ENCODE assay signal across 9 cellular contexts in genomic region chr6:138094260-138094659, GRCh38.
"Had no signal": no experiment of that assay in that cellular context is flagged by ENCODE, and none has a peak within 500 bp of the region (broad histone marks: within the 10 kb centered on the region; RNA-seq: fewer than 3 reads in every experiment).

No MANE protein-coding gene starts in this region.

- H3K27ac ChIP-seq: GM23248 had no signal

- DNase-seq: GM23248, GOT3, H7, H9, HCEC 1CT, HFFc6 had no signal

- H3K4me3 ChIP-seq: GM23248, GM23338, HAP-1 had no signal

- H3K4me1 ChIP-seq: HAP-1 had no signal

- ATAC-seq: GM23338, HCT116 had no signal

- H3K4me3 Mint-ChIP-seq: GM23338, H9, HFFc6 had no signal

- H3K36me3 ChIP-seq: HAP-1 had no signal

- H3K27ac Mint-ChIP-seq: GM23338, H9, HFFc6 had no signal

- H3K9me3 Mint-ChIP-seq: HFFc6 had no signal

- H3K9me3 ChIP-seq: HAP-1 had no signal
